1 cellular context compared by ENCODE assay signal in the genomic region with DNA sequence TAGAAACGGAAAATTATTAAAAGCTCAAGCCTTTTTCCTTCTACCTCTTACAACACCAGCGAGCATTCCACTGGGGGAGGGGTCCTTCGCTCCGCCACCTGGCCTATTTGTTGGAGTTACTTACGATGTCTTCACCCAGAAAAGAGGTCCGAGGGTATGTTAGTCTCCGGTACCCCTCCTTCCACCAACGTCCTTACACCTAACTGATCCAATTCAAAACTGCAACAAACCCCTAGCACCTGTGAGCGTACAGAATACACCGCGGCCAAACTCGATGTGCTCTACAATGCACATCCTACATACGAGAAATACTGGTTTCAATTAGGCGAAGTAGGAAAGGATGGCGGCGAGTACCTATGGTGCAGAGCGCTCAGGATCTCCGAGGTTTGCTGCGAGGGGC.
TF ChIP-seq lines count a peak whose summit lies in the region.

No MANE protein-coding gene starts in this region.

TF ChIP-seq in SK-N-SH treated with all-trans-retinoic acid at 6 μM for 48 hours, 23 proteins besides CTCF, POLR2A, EP300 and RAD21 (continued from another document):
- TF ChIP-seq TSHZ2 (CRISPR knock-in tag; IDR thresholded peaks at IDR 0.05), result no peak
- no peak for TF ChIP-seq CSDC2 (CRISPR knock-in tag; IDR thresholded peaks at IDR 0.05)
